In the genomic region with DNA sequence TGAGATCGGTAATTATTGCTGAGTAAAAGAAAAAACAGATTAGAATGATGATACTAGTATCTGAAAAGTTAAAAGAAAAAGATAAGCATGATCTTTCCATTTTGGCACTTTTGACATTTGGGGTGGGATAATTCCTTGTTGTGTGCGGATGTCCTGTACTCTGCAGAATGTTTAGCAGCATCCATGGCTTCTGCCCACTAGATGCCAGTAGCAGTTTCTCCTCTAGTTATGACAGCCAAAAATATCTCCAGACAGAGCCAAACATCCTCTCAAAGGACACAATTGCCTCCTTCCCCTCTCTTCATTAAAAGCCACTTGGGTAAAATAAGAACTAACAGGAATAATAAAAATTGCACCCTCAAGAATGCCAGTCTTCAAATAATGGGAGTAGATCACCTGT, we compare ENCODE assay signal across 21 cellular contexts.
"Had no signal": no experiment of that assay in that cellular context is flagged by ENCODE, and none has a peak within 500 bp of the region (broad histone marks: within the 10 kb centered on the region; RNA-seq: fewer than 3 reads in every experiment).

No MANE protein-coding gene starts in this region.

- H3K9me3 ChIP-seq: lower lobe of right lung, neutrophil, right lobe of liver, suprapubic skin, transverse colon, vagina had no signal

- H3K27me3 ChIP-seq: cardiac muscle cell, hepatocyte, neutrophil, right lobe of liver, suprapubic skin, transverse colon, vagina had no signal

- H3K36me3 Mint-ChIP-seq: activated CD4-positive, alpha-beta memory T cell treated with anti-CD3 and anti-CD28 coated beads for 36 hours; activated CD8-positive, alpha-beta memory T cell treated with anti-CD3 and anti-CD28 coated beads, Interleukin-2, amount 10 ng/mL, durations not matched to agents 7 days and 5 days; activated naive CD8-positive, alpha-beta T cell; mesothelial cell of epicardium; natural killer cell treated with Interleukin-12 subunit alpha and Interleukin-12 subunit beta and Interleukin-15 and Interleukin-18, amount 100 ng/mL, for 72 hours had no signal

- H3K4me3 ChIP-seq: cardiac muscle cell, hepatocyte, lower lobe of right lung, right lobe of liver, suprapubic skin, transverse colon, vagina had no signal

- H3K4me2 ChIP-seq: hepatocyte had no signal

- H3K27ac Mint-ChIP-seq: activated CD4-positive, alpha-beta memory T cell treated with anti-CD3 and anti-CD28 coated beads for 36 hours; activated CD8-positive, alpha-beta memory T cell treated with anti-CD3 and anti-CD28 coated beads, Interleukin-2, amount 10 ng/mL, durations not matched to agents 7 days and 5 days; activated naive CD8-positive, alpha-beta T cell; effector memory CD8-positive, alpha-beta T cell; mesothelial cell of epicardium; natural killer cell treated with Interleukin-12 subunit alpha and Interleukin-12 subunit beta and Interleukin-15 and Interleukin-18, amount 100 ng/mL, for 72 hours; stimulated activated naive CD8-positive, alpha-beta T cell treated with anti-CD3 and anti-CD28 coated beads, Interleukin-15, amount 100 ng/mL, for 72 hours had no signal

- H3K27me3 Mint-ChIP-seq: activated CD4-positive, alpha-beta memory T cell treated with anti-CD3 and anti-CD28 coated beads for 36 hours; activated CD8-positive, alpha-beta memory T cell treated with anti-CD3 and anti-CD28 coated beads, Interleukin-2, amount 10 ng/mL, durations not matched to agents 7 days and 5 days; activated naive CD8-positive, alpha-beta T cell; effector memory CD8-positive, alpha-beta T cell; natural killer cell treated with Interleukin-12 subunit alpha and Interleukin-12 subunit beta and Interleukin-15 and Interleukin-18, amount 100 ng/mL, for 72 hours; stimulated activated naive CD8-positive, alpha-beta T cell treated with anti-CD3 and anti-CD28 coated beads, Interleukin-15, amount 100 ng/mL, for 72 hours had no signal

- H3K36me3 ChIP-seq: cardiac muscle cell, lower lobe of right lung, neutrophil, right lobe of liver, suprapubic skin, transverse colon, vagina, WERI-Rb-1 had no signal

- H3K4me3 Mint-ChIP-seq: activated CD4-positive, alpha-beta memory T cell treated with anti-CD3 and anti-CD28 coated beads for 36 hours; activated CD8-positive, alpha-beta memory T cell treated with anti-CD3 and anti-CD28 coated beads, Interleukin-2, amount 10 ng/mL, durations not matched to agents 7 days and 5 days; activated naive CD8-positive, alpha-beta T cell; effector memory CD8-positive, alpha-beta T cell; mesothelial cell of epicardium; natural killer cell treated with Interleukin-12 subunit alpha and Interleukin-12 subunit beta and Interleukin-15 and Interleukin-18, amount 100 ng/mL, for 72 hours; stimulated activated naive CD8-positive, alpha-beta T cell treated with anti-CD3 and anti-CD28 coated beads, Interleukin-15, amount 100 ng/mL, for 72 hours had no signal

- H2AFZ ChIP-seq: hepatocyte, parathyroid adenoma had no signal

- H3K27ac ChIP-seq: cardiac muscle cell, hepatocyte, lower lobe of right lung, neutrophil, parathyroid adenoma, right lobe of liver, suprapubic skin, transverse colon, vagina, WERI-Rb-1 had no signal

- H3K4me1 Mint-ChIP-seq: activated CD8-positive, alpha-beta memory T cell treated with anti-CD3 and anti-CD28 coated beads, Interleukin-2, amount 10 ng/mL, durations not matched to agents 7 days and 5 days; stimulated activated naive CD8-positive, alpha-beta T cell treated with anti-CD3 and anti-CD28 coated beads, Interleukin-15, amount 100 ng/mL, for 72 hours had no signal

- DNase-seq: activated CD4-positive, alpha-beta memory T cell treated with anti-CD3 and anti-CD28 coated beads for 36 hours; activated CD8-positive, alpha-beta memory T cell treated with anti-CD3 and anti-CD28 coated beads, Interleukin-2, amount 10 ng/mL, durations not matched to agents 7 days and 5 days; effector memory CD8-positive, alpha-beta T cell; foreskin fibroblast; left cardiac atrium; lower lobe of right lung; right lobe of liver; small intestine; stimulated activated CD4-positive, alpha-beta T cell treated with anti-CD3 and anti-CD28 coated beads, Interleukin-4, amount 100 ng/mL, for 1 hour; stimulated activated naive CD8-positive, alpha-beta T cell treated with anti-CD3 and anti-CD28 coated beads, Interleukin-15, amount 100 ng/mL, for 72 hours; transverse colon; WERI-Rb-1 had no signal

- H3K79me2 ChIP-seq: hepatocyte, parathyroid adenoma had no signal

- H3K4me1 ChIP-seq: lower lobe of right lung, parathyroid adenoma, right lobe of liver, suprapubic skin, transverse colon, vagina had no signal

- H3K9ac ChIP-seq: parathyroid adenoma had no signal

- H3K9me3 Mint-ChIP-seq: activated CD4-positive, alpha-beta memory T cell treated with anti-CD3 and anti-CD28 coated beads for 36 hours; mesothelial cell of epicardium; stimulated activated naive CD8-positive, alpha-beta T cell treated with anti-CD3 and anti-CD28 coated beads, Interleukin-15, amount 100 ng/mL, for 72 hours had no signal
